ENCODE assay signal across 1 cellular context in the genomic region with DNA sequence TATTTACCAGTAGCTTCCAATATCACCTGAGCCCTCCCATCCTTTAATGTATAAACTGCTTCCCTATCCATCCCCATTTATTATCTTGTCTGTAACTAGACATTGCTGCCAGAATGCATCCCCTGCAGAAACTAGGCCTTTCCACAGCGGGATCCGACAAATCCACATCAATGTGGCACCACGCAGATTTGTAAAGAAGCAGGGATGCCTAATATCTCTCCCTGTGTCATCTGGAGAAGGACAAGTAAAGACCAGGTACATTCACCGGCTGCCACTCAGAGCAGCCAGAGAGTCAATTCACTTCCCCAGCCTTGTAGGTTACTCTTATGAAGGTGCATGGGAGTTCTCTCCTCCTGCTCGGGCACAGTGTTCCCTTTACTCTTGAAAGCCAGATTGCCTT.
TF ChIP-seq lines count a peak whose summit lies in the region.

No MANE protein-coding gene starts in this region.

TF ChIP-seq in GM23338, 12 proteins besides CTCF, POLR2A, EP300 and RAD21 (continued from another document):
- no peak for TF ChIP-seq POLR2AphosphoS5 (IDR thresholded peaks at IDR 0.05; ENCODE audit: low read depth)
- TF ChIP-seq CREB1 (CRISPR knock-in tag; IDR thresholded peaks at IDR 0.05; ENCODE audit: low read depth) = no peak
